Comparison of ENCODE assay signal across 27 cellular contexts in genomic region chr22:39707351-39707750, GRCh38.
"Had no signal": no experiment of that assay in that cellular context is flagged by ENCODE, and none has a peak within 500 bp of the region (broad histone marks: within the 10 kb centered on the region; RNA-seq: fewer than 3 reads in every experiment).

No MANE protein-coding gene starts in this region.

- DNase-seq: naive B cell; naive thymus-derived CD8-positive, alpha-beta T cell; nephron progenitor cell; occipital lobe; ovary; psoas muscle; right cardiac atrium; right lobe of liver; sigmoid colon; small intestine; stimulated activated CD4-positive, alpha-beta T cell treated with anti-CD3 and anti-CD28 coated beads, Interleukin-15, amount 100 ng/mL, for 24 hours; stimulated activated CD4-positive, alpha-beta T cell treated with anti-CD3 and anti-CD28 coated beads, Interleukin-4, amount 100 ng/mL, for 1 hour; stimulated activated CD4-positive, alpha-beta T cell treated with anti-CD3 and anti-CD28 coated beads, Interleukin-4, amount 100 ng/mL, for 4 hours; stimulated activated CD8-positive, alpha-beta memory T cell treated with anti-CD3 and anti-CD28 coated beads, Interleukin-4, amount 100 ng/mL, for 48 hours; stimulated activated naive B cell treated with anti-CD40 and anti-IgM and Interleukin-4, amounts not matched to agents 10 μg/mL and 1 μg/mL and 100 μg/mL, for 72 hours; stimulated activated naive CD4-positive, alpha-beta T cell treated with Interleukin-2 at 50 U/mL for 16 hours; stomach; thyroid gland; trophoblast cell; upper lobe of left lung had no signal

- H3K4me3 Mint-ChIP-seq: naive B cell; naive thymus-derived CD8-positive, alpha-beta T cell; natural killer cell treated with Interleukin-12 subunit alpha and Interleukin-12 subunit beta and Interleukin-15 and Interleukin-18, amount 100 ng/mL, for 72 hours; neural crest cell; stimulated activated naive B cell treated with anti-CD40 and anti-IgM and Interleukin-4, amounts not matched to agents 10 μg/mL and 1 μg/mL and 100 μg/mL, for 72 hours; stimulated activated naive CD8-positive, alpha-beta T cell treated with anti-CD3 and anti-CD28 coated beads, Interleukin-15, Interleukin-2, amounts not matched to agents 100 ng/mL and 50 ng/mL, for 24 hours had no signal

- ATAC-seq: naive thymus-derived CD8-positive, alpha-beta T cell; natural killer cell treated with Interleukin-12 subunit alpha and Interleukin-12 subunit beta and Interleukin-15 and Interleukin-18, amount 100 ng/mL, for 72 hours; psoas muscle; right cardiac atrium; right lobe of liver; stimulated activated naive B cell treated with anti-CD40 and anti-IgM and Interleukin-4, amounts not matched to agents 10 μg/mL and 1 μg/mL and 100 μg/mL, for 72 hours had no signal

- H3K36me3 Mint-ChIP-seq: naive B cell; naive thymus-derived CD8-positive, alpha-beta T cell; natural killer cell treated with Interleukin-12 subunit alpha and Interleukin-12 subunit beta and Interleukin-15 and Interleukin-18, amount 100 ng/mL, for 72 hours; stimulated activated naive B cell treated with anti-CD40 and anti-IgM and Interleukin-4, amounts not matched to agents 10 μg/mL and 1 μg/mL and 100 μg/mL, for 72 hours had no signal

- H3K9me3 ChIP-seq: ovary, psoas muscle, right lobe of liver, sigmoid colon, stomach, thoracic aorta, thyroid gland, tibial nerve, upper lobe of left lung had no signal

- H3K36me3 ChIP-seq: ovary, right lobe of liver, sigmoid colon, stomach, thoracic aorta, thyroid gland, tibial nerve, upper lobe of left lung had no signal

- H2AFZ ChIP-seq: parathyroid adenoma had no signal

- H3K4me1 ChIP-seq: parathyroid adenoma, right lobe of liver, sigmoid colon, tibial nerve had no signal

- H3K27ac ChIP-seq: ovary, parathyroid adenoma, psoas muscle, right lobe of liver, sigmoid colon, stomach, thoracic aorta, thyroid gland, tibial nerve, upper lobe of left lung had no signal

- H3K9me3 Mint-ChIP-seq: naive B cell; naive thymus-derived CD8-positive, alpha-beta T cell; natural killer cell treated with Interleukin-12 subunit alpha and Interleukin-12 subunit beta and Interleukin-15 and Interleukin-18, amount 100 ng/mL, for 72 hours; nephron progenitor cell; neural crest cell; stimulated activated naive B cell treated with anti-CD40 and anti-IgM and Interleukin-4, amounts not matched to agents 10 μg/mL and 1 μg/mL and 100 μg/mL, for 72 hours; stimulated activated naive CD8-positive, alpha-beta T cell treated with anti-CD3 and anti-CD28 coated beads, Interleukin-15, Interleukin-2, amounts not matched to agents 100 ng/mL and 50 ng/mL, for 24 hours had no signal

- H3K4me3 ChIP-seq: ovary, psoas muscle, right lobe of liver, sigmoid colon, stomach, thoracic aorta, thyroid gland, tibial nerve, upper lobe of left lung had no signal

- H3K27me3 Mint-ChIP-seq: stimulated activated naive CD8-positive, alpha-beta T cell treated with anti-CD3 and anti-CD28 coated beads, Interleukin-15, Interleukin-2, amounts not matched to agents 100 ng/mL and 50 ng/mL, for 24 hours had no signal

- H3K27ac Mint-ChIP-seq: naive thymus-derived CD8-positive, alpha-beta T cell; natural killer cell treated with Interleukin-12 subunit alpha and Interleukin-12 subunit beta and Interleukin-15 and Interleukin-18, amount 100 ng/mL, for 72 hours; progenitor cell of endocrine pancreas; stimulated activated naive B cell treated with anti-CD40 and anti-IgM and Interleukin-4, amounts not matched to agents 10 μg/mL and 1 μg/mL and 100 μg/mL, for 72 hours; stimulated activated naive CD8-positive, alpha-beta T cell treated with anti-CD3 and anti-CD28 coated beads, Interleukin-15, Interleukin-2, amounts not matched to agents 100 ng/mL and 50 ng/mL, for 24 hours had no signal

- H3K27me3 ChIP-seq: ovary, right lobe of liver, thyroid gland, upper lobe of left lung had no signal

- H3K79me2 ChIP-seq: parathyroid adenoma had no signal
